Comparison of ENCODE assay signal across 11 cellular contexts in the genomic region with DNA sequence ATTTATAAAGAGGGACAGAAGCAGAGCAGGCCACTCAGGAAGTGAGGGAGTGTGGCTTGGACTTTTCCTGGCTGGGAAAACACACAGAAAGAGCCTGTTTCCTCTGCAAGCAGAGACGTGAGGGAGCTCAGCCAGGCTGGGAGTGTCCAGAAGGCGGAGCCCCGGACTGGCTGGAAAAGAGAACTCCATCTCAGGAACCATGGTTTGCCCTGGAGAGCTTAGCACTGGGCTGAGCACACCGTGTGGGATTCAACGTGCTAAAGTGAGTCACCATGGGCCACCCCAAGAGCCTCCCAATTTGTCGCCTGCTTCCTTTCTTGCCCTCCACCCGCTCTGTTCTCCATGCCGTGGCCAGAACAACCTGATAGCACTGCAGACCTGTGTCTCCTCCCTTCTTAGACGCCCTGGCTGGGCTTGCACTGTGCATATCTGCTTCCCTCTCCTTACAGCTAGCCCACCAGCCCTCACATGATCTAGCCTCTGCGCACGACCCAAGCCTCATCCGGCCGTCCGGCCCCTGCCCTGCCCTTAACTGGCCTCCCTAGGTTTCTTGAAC. TPM values are rescaled to one million over a fixed set of nuclear protein-coding genes. Genes with fewer than 3 reads are reported as not detected.
A peak's percentile ranks its signal among the peaks of the same experiment; 100 is the strongest.
DNase-seq lines count a peak whose midpoint lies in the region; ATAC-seq and TF ChIP-seq lines count a peak whose summit lies in the region.
"Had no signal": no experiment of that assay in that cellular context is flagged by ENCODE, and none has a peak within 500 bp of the region (broad histone marks: within the 10 kb centered on the region; RNA-seq: fewer than 3 reads in every experiment).

No MANE protein-coding gene starts in this region.

- H3K4me1 Mint-ChIP-seq in CD4-positive, alpha-beta T cell (ENCODE audit: low read depth) = no peaks in the 10 kb centered on the region

- intact Hi-C loops in lower lobe of right lung (cut with DNase I) (no loop called here), testis (cut with DNase I; ENCODE audit: low total_unique reads) (no loop called here)
- intact Hi-C loops in CD4-positive, alpha-beta T cell (cut with DNase I, micrococcal nuclease) = no loop called here

- H3K27me3 ChIP-seq in lower lobe of right lung (ENCODE audit: low read depth) (no peaks in the 10 kb centered on the region), testis (no peaks in the 10 kb centered on the region)
- no peaks in the 10 kb centered on the region for H3K27me3 ChIP-seq in CD4-positive, alpha-beta T cell (ENCODE audit: control insufficient read depth, insufficient read depth, low read length)

- no peak overlapping the region for H3K4me3 Mint-ChIP-seq in CD4-positive, alpha-beta T cell
- H3K4me3 Mint-ChIP-seq: stimulated activated effector memory CD8-positive, alpha-beta T cell treated with anti-CD3 and anti-CD28 coated beads, Interleukin-12 subunit alpha, Interleukin-12 subunit beta, amount 100 ng/mL, for 72 hours had no signal

- H3K4me1 ChIP-seq in lower lobe of right lung = peaks cover 35% of the 10 kb centered on the region
- peaks cover 6% of the 10 kb centered on the region for H3K4me1 ChIP-seq in testis
- H3K4me1 ChIP-seq: HAP-1 had no signal

- no peaks in the 10 kb centered on the region for H3K9me3 Mint-ChIP-seq in CD4-positive, alpha-beta T cell
- H3K9me3 Mint-ChIP-seq: stimulated activated effector memory CD8-positive, alpha-beta T cell treated with anti-CD3 and anti-CD28 coated beads, Interleukin-12 subunit alpha, Interleukin-12 subunit beta, amount 100 ng/mL, for 72 hours had no signal

- CTCF ChIA-PET in CD4-positive, alpha-beta T cell (lab: Charles Lee) = no interaction called here

- ATAC-seq in lower lobe of right lung (peak; percentile 81 to 86), HG03565 (IDR thresholded peaks at IDR 0.05; ENCODE audit: unreplicated experiment) (no peak), HG02973 (IDR thresholded peaks at IDR 0.05; ENCODE audit: unreplicated experiment) (no peak)
- ATAC-seq in CD4-positive, alpha-beta T cell (ENCODE audit: poor library complexity) = no peak

- H3K27ac ChIP-seq in lower lobe of right lung = peak overlapping the region; percentile 42
- no peak overlapping the region for H3K27ac ChIP-seq in testis
- no peak overlapping the region for H3K27ac ChIP-seq in CD4-positive, alpha-beta T cell (ENCODE audit: low read depth, low read length)

- H3K4me3 ChIP-seq in LNCaP clone FGC (ENCODE audit: low read depth, low read length) (no peak overlapping the region), lower lobe of right lung (no peak overlapping the region), testis (no peak overlapping the region)
- H3K4me3 ChIP-seq: HAP-1 had no signal

- WGBS in testis, 2 donors = 59 to 65% methylated on average over 14 of the region's 14 CpGs

- H3K27ac Mint-ChIP-seq in CD4-positive, alpha-beta T cell = no peak overlapping the region
- H3K27ac Mint-ChIP-seq: stimulated activated effector memory CD8-positive, alpha-beta T cell treated with anti-CD3 and anti-CD28 coated beads, Interleukin-12 subunit alpha, Interleukin-12 subunit beta, amount 100 ng/mL, for 72 hours had no signal

- POLR2A ChIA-PET in CD4-positive, alpha-beta T cell (lab: Charles Lee) = no interaction called here

- 0 out of 2 replicates have a peak, but pooled peaks have one; percentile 14 for TF ChIP-seq CTCF in LNCaP clone FGC (IDR thresholded peaks at IDR 0.05; ENCODE audit: control insufficient read depth, extremely low read depth, insufficient read depth)
- peak; percentile 8 for TF ChIP-seq CTCF in lower lobe of right lung (IDR thresholded peaks at IDR 0.05)
- TF ChIP-seq CTCF in testis (IDR thresholded peaks at IDR 0.05) = no peak
- TF ChIP-seq CTCF in CD4-positive, alpha-beta T cell (IDR thresholded peaks at IDR 0.05) = no peak

- H3K36me3 ChIP-seq in lower lobe of right lung = peaks cover 6% of the 10 kb centered on the region
- H3K36me3 ChIP-seq in testis (ENCODE audit: low read depth, missing control alignments) = no peaks in the 10 kb centered on the region
- H3K36me3 ChIP-seq: HAP-1 had no signal

- H3K9me3 ChIP-seq in lower lobe of right lung (no peaks in the 10 kb centered on the region), testis (no peaks in the 10 kb centered on the region)
- H3K9me3 ChIP-seq in CD4-positive, alpha-beta T cell (ENCODE audit: control insufficient read depth, low read length) = no peaks in the 10 kb centered on the region
- H3K9me3 ChIP-seq: HAP-1 had no signal

- no peaks in the 10 kb centered on the region for H3K36me3 Mint-ChIP-seq in CD4-positive, alpha-beta T cell (ENCODE audit: low read depth)
- H3K36me3 Mint-ChIP-seq: stimulated activated effector memory CD8-positive, alpha-beta T cell treated with anti-CD3 and anti-CD28 coated beads, Interleukin-12 subunit alpha, Interleukin-12 subunit beta, amount 100 ng/mL, for 72 hours had no signal

- peaks cover 8% of the 10 kb centered on the region for H3K27me3 Mint-ChIP-seq in CD4-positive, alpha-beta T cell

- DNase-seq in LNCaP clone FGC (ENCODE audit: low read depth) (no peak), dermis blood vessel endothelial cell (peak; percentile 62), lower lobe of right lung (peak; percentile 62), testis (peak; percentile 75), NCI-H774 (lab: John Stamatoyannopoulos, UW) (no peak)
- DNase-seq in CD4-positive, alpha-beta T cell = no peak
- DNase-seq: activated T-cell treated with anti-CD3 and anti-CD28 coated beads, Interleukin-2, amount 50 U/mL, for 48 hours had no signal

- no peak for TF ChIP-seq POLR2A in testis (IDR thresholded peaks at IDR 0.05)

RNA-seq across cellular contexts. Expression of a gene that starts 51.8 kb away (rescaled TPM):
- 158 and 213 TPM in 2 replicates for total RNA-seq in dermis blood vessel endothelial cell
- total RNA-seq in lower lobe of right lung = 46.4 TPM
- total RNA-seq in testis = 100 to 1,000 TPM in 1 of 2 donors, 10 to 100 TPM in 1; 73.9 to 106 TPM
- polyA plus RNA-seq in testis (ENCODE audit: insufficient read depth, low read depth, low replicate concordance) = 39.2 TPM
- total RNA-seq in CD4-positive, alpha-beta T cell = under 1 TPM in 1 of 2 experiments, not detected in 1; 0.08 TPM

Comparison
In these comparisons a context has a peak if more than half of its experiments do, and no peak if none do; other contexts are left out.
1. DNase-seq: peak in dermis blood vessel endothelial cell (single experiment), lower lobe of right lung (single experiment) and testis (single experiment); none in LNCaP clone FGC (single experiment), CD4-positive, alpha-beta T cell (0 of 10) and NCI-H774 (single experiment).
2. CTCF ChIP-seq: peak in LNCaP clone FGC (single experiment) and lower lobe of right lung (single experiment); none in testis (0 of 3) and CD4-positive, alpha-beta T cell (single experiment).
3. ATAC-seq: peak in lower lobe of right lung (2 of 2); none in HG03565 (single experiment), CD4-positive, alpha-beta T cell (single experiment) and HG02973 (single experiment).
4. RNA of a gene that starts 51.8 kb away (total RNA-seq): 158 to 213 TPM in dermis blood vessel endothelial cell, 73.9 to 106 TPM in testis and 46.4 TPM in lower lobe of right lung (single experiment); 0.08 TPM in CD4-positive, alpha-beta T cell; every median in the first group is over 10 times any median in the second.